In the genomic region with DNA sequence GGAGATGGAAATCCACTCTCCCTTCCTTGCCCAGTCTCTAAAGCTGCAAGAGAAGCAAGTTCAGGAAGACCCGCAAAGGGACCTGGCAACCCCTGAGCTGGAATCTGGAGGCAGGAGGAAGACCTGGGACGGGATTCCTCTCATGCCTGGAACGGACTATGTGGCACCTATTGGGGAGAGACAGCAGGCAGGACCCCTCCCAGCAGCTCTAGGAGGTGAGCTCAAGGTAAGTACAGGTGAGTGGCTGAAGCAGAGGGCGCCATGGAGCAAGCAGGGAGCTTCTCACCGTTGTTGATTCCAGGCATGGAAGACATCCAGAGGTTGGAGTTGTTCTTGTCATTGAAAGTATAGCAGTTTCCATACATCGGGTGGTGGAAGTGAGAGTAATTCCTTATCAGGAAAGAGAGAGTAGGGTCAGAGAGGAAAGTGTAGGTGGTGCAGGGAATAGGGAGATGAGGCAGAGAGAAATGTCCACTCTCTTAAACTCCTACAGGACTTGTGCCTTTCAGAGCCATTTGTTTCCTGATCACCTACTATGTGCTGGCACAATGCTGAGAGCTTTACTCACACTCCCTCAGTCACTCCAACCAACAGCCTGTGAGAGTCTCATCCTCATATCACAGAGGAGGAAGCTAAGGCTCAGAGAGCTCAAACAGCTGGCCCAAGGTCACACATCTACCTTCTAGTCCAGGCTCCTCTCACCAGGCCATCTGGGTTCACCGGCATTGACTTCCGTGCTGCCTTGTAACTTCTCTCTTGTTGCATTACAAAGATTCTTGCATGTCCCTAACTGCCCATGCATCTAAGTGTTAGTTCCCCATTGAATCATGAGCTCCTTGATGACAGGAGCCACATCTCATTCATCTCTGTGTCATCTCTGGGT, we compare ENCODE assay signal across 17 cellular contexts. TPM values are rescaled to one million over a fixed set of nuclear protein-coding genes. Genes with fewer than 3 reads are reported as not detected.
DNase-seq lines count a peak whose midpoint lies in the region; ATAC-seq, FAIRE-seq and TF ChIP-seq lines count a peak whose summit lies in the region.
"Had no signal": no experiment of that assay in that cellular context is flagged by ENCODE, and none has a peak within 500 bp of the region (broad histone marks: within the 10 kb centered on the region; RNA-seq: fewer than 3 reads in every experiment).

No MANE protein-coding gene starts in this region.

- H3K4me2 ChIP-seq in keratinocyte (ENCODE audit: control insufficient read depth, extremely low read depth, insufficient read depth, low read depth, low read length): no peak overlapping the region

- no TSS peak for BruUV-seq in Caco-2 (replicated peaks; lab: Mats Ljungman, UMichigan)

- CTCF ChIA-PET in Caco-2 (lab: Charles Lee): interaction anchor here (0.6 to 1.9 kb wide), 16 partner anchors 8 to 424 kb away, joined by 3 to 16 read pairs (median 4); partner anchors contain the start of genes LTBR, SCNN1A, TNFRSF1A and VAMP1

- ATAC-seq in RWPE2 (ENCODE audit: low read depth) (peak; percentile 15; the same call in 1 of the 3 replicates), GM18858 (IDR thresholded peaks at IDR 0.05; ENCODE audit: unreplicated experiment) (no peak)

- no peaks in the 10 kb centered on the region for H4K20me1 ChIP-seq in keratinocyte (ENCODE audit: control insufficient read depth, extremely low read depth, insufficient read depth, low read length)

- no peak for FAIRE-seq in keratinocyte (lab: Jason Lieb, UNC)
- FAIRE-seq: GM12892 had no signal

- H3K4me1 ChIP-seq in Caco-2 (peaks cover 10% of the 10 kb centered on the region), RWPE2 (ENCODE audit: insufficient read depth, poor library complexity, severe bottlenecking) (no peaks in the 10 kb centered on the region), keratinocyte (ENCODE audit: control insufficient read depth, extremely low read depth, insufficient read depth, low read length) (no peaks in the 10 kb centered on the region)
- H3K4me1 ChIP-seq: BE2C had no signal

- H3K9ac ChIP-seq in keratinocyte (ENCODE audit: control insufficient read depth, extremely low read depth, insufficient read depth, low read length): no peak overlapping the region

- H3K4me1 Mint-ChIP-seq in Caco-2 (ENCODE audit: low read depth, unreplicated experiment): peaks cover 8% of the 10 kb centered on the region

- H3K27me3 Mint-ChIP-seq in Caco-2 (ENCODE audit: insufficient read depth, unreplicated experiment): no peaks in the 10 kb centered on the region

- H2AFZ ChIP-seq in keratinocyte (ENCODE audit: control insufficient read depth, low read length): no peak overlapping the region

- intact Hi-C loops in Caco-2 (cut with micrococcal nuclease; ENCODE audit: unreplicated experiment): no loop called here
- intact Hi-C loops in posterior vena cava (cut with DNase I): no loop called here

- H3K27me3 ChIP-seq in Caco-2 (replicated peaks; ENCODE audit: control insufficient read depth, insufficient read depth, low read length) (no peaks in the 10 kb centered on the region), RWPE2 (ENCODE audit: insufficient read depth, poor library complexity, severe bottlenecking) (no peaks in the 10 kb centered on the region), keratinocyte (ENCODE audit: control insufficient read depth, extremely low read depth, insufficient read depth, low read length) (no peaks in the 10 kb centered on the region)
- H3K27me3 ChIP-seq: BE2C had no signal

- H3K27ac Mint-ChIP-seq in Caco-2 (ENCODE audit: unreplicated experiment): no peak overlapping the region
- H3K27ac Mint-ChIP-seq: activated CD4-positive, alpha-beta T cell treated with anti-CD3 and anti-CD28 coated beads, Interleukin-2, amount 10 ng/mL, durations not matched to agents 24 days and 14 days had no signal

- dilution Hi-C loops in keratinocyte (cut with MboI; ENCODE audit: extremely low pct_ligation_motif_present, low sequenced_read_pairs): no loop called here

- POLR2A ChIA-PET in Caco-2 (lab: Charles Lee): interaction anchor here (0.6 to 2.7 kb wide), 5 partner anchors 14 to 178 kb away, joined by 3 to 14 read pairs (median 6); partner anchors contain the start of genes GAPDH and TNFRSF1A

- H3K9me3 Mint-ChIP-seq in Caco-2 (ENCODE audit: unreplicated experiment): no peaks in the 10 kb centered on the region
- H3K9me3 Mint-ChIP-seq: activated CD4-positive, alpha-beta T cell treated with anti-CD3 and anti-CD28 coated beads, Interleukin-2, amount 10 ng/mL, durations not matched to agents 24 days and 14 days had no signal

- H3K9me1 ChIP-seq in keratinocyte (ENCODE audit: control insufficient read depth, extremely low read depth, insufficient read depth, low read length): peaks cover 4% of the 10 kb centered on the region

- TF ChIP-seq CTCF in Caco-2 (IDR thresholded peaks at IDR 0.05; ENCODE audit: insufficient read depth in 1 of 2, low read depth in 1 of 2, low read length in 1 of 2, severe bottlenecking in 1 of 2, unreplicated experiment in 1 of 2): peak; percentile 24 to 48
- peak; percentile 16 for TF ChIP-seq CTCF in RWPE2 (IDR thresholded peaks at IDR 0.05; ENCODE audit: poor library complexity, severe bottlenecking)
- TF ChIP-seq CTCF in keratinocyte (optimal IDR thresholded peaks at IDR 0.05 in 1 of 3, IDR thresholded peaks at IDR 0.05 in 1 of 3, conservative IDR thresholded peaks at IDR 0.05 in 1 of 3; ENCODE audit: extremely low read depth in 1 of 3, insufficient read depth in 2 of 3, low read length in 3 of 3): peak in 2 of 3 experiments; percentile 47 to 72

- peak; percentile 62 to 74 for DNase-seq in Caco-2
- peak; percentile 19 for DNase-seq in KBM-7
- no peak for DNase-seq in RWPE2 (ENCODE audit: low spot score)
- DNase-seq in keratinocyte (ENCODE audit: low read depth, low spot score): no peak
- no peak for DNase-seq in posterior vena cava (ENCODE audit: low spot score)
- DNase-seq in C1 segment of cervical spinal cord (lab: John Stamatoyannopoulos, UW): no peak
- DNase-seq in anterior cingulate cortex (lab: John Stamatoyannopoulos, UW): no peak
- DNase-seq: activated CD4-positive, alpha-beta T cell treated with anti-CD3 and anti-CD28 coated beads, Interleukin-2, amount 10 ng/mL, durations not matched to agents 24 days and 14 days; BE2C; left cardiac atrium; NCI-H446; psoas muscle; stimulated activated CD4-positive, alpha-beta T cell treated with anti-CD3 and anti-CD28 coated beads, Interleukin-15, amount 100 ng/mL, for 24 hours had no signal

- peaks cover 5% of the 10 kb centered on the region for H3K36me3 Mint-ChIP-seq in Caco-2 (ENCODE audit: insufficient read depth, unreplicated experiment)

- no peaks in the 10 kb centered on the region for H3K79me2 ChIP-seq in keratinocyte (ENCODE audit: control insufficient read depth, insufficient read depth, low read length)

- H3K27ac ChIP-seq in RWPE2 (ENCODE audit: poor library complexity, severe bottlenecking) (no peak overlapping the region), keratinocyte (ENCODE audit: control insufficient read depth, insufficient read depth, low read length) (no peak overlapping the region)
- H3K27ac ChIP-seq: psoas muscle had no signal

- H3K36me3 ChIP-seq in Caco-2 (ENCODE audit: control insufficient read depth, insufficient read depth, low read length) (no peaks in the 10 kb centered on the region), RWPE2 (ENCODE audit: low read depth) (peaks cover 95% of the 10 kb centered on the region), keratinocyte (ENCODE audit: control insufficient read depth in 2 of 2, extremely low read depth in 1 of 2, insufficient read depth in 2 of 2, low read length in 2 of 2) (peaks cover 0 to 2% of the 10 kb centered on the region in 2 experiments)
- H3K36me3 ChIP-seq: BE2C had no signal

- H3K9me3 ChIP-seq in Caco-2 (no peaks in the 10 kb centered on the region), RWPE2 (ENCODE audit: severe bottlenecking) (no peaks in the 10 kb centered on the region), keratinocyte (ENCODE audit: control insufficient read depth, low read depth, low read length) (no peaks in the 10 kb centered on the region)
- H3K9me3 ChIP-seq: BE2C, psoas muscle had no signal

- H3K4me3 ChIP-seq in Caco-2 (ENCODE audit: low read depth, low read length) (no peak overlapping the region), RWPE2 (ENCODE audit: severe bottlenecking) (no peak overlapping the region), keratinocyte (ENCODE audit: control insufficient read depth in 2 of 3, extremely low read depth in 1 of 3, insufficient read depth in 2 of 3, low read depth in 1 of 3, low read length in 3 of 3) (no peak overlapping the region)
- H3K4me3 ChIP-seq: psoas muscle had no signal

- H3K4me3 Mint-ChIP-seq in Caco-2 (ENCODE audit: unreplicated experiment): no peak overlapping the region
- H3K4me3 Mint-ChIP-seq: activated CD4-positive, alpha-beta T cell treated with anti-CD3 and anti-CD28 coated beads, Interleukin-2, amount 10 ng/mL, durations not matched to agents 24 days and 14 days had no signal

- in situ Hi-C loops in KBM-7 (cut with MboI; ENCODE audit: low pct_unique_long_range_greater_than_20kb, low sequenced_read_pairs): no loop called here

RNA-seq across cellular contexts. Expression of gene TNFRSF1A, which starts 13.9 kb away (rescaled TPM):
- 79.0 and 79.4 TPM in 2 replicates for total RNA-seq in Caco-2 (2022)
- polyA plus RNA-seq in keratinocyte: 54.0 to 157 TPM (median 101 TPM) in 3 replicates
- 24.9 TPM for polyA plus RNA-seq in keratinocyte (2011; ENCODE audit: low read depth)
- 87.5 and 120 TPM in 2 replicates for polyA plus RNA-seq in keratinocyte (2011; cell fraction: cytosol; rRNA removed)
- polyA plus RNA-seq in keratinocyte (2011; cell fraction: nucleus; rRNA removed): 212 and 216 TPM in 2 replicates
- polyA plus RNA-seq in keratinocyte (2012; ENCODE audit: low replicate concordance): 88.6 and 105 TPM in 2 replicates
- 62.7 to 254 TPM (median 79.8 TPM) in 3 replicates for polyA minus RNA-seq in keratinocyte
- polyA minus RNA-seq in keratinocyte (2011; cell fraction: cytosol; rRNA and poly(A)+ RNA removed): 106 TPM
- polyA minus RNA-seq in keratinocyte (2011; cell fraction: nucleus; rRNA and poly(A)+ RNA removed): 109 and 203 TPM in 2 replicates
- total RNA-seq in posterior vena cava: 100 to 1,000 TPM; 190 to 194 TPM

RNA-seq across cellular contexts. Expression of gene SCNN1A, which starts 19.6 kb away (rescaled TPM):
- total RNA-seq in Caco-2 (2022): 52.6 and 53.5 TPM in 2 replicates
- polyA plus RNA-seq in keratinocyte: 3.8 to 13.2 TPM (median 11.1 TPM) in 3 replicates
- polyA plus RNA-seq in keratinocyte (2011; ENCODE audit: low read depth): 21.9 TPM
- polyA plus RNA-seq in keratinocyte (2011; cell fraction: cytosol; rRNA removed): 4.1 and 4.5 TPM in 2 replicates
- polyA plus RNA-seq in keratinocyte (2011; cell fraction: nucleus; rRNA removed): 20.5 and 22.3 TPM in 2 replicates
- polyA plus RNA-seq in keratinocyte (2012; ENCODE audit: low replicate concordance): 12.9 and 30.9 TPM in 2 replicates
- 9.3 to 37.2 TPM (median 15.6 TPM) in 3 replicates for polyA minus RNA-seq in keratinocyte
- polyA minus RNA-seq in keratinocyte (2011; cell fraction: cytosol; rRNA and poly(A)+ RNA removed): 5.0 TPM
- 7.4 and 9.9 TPM in 2 replicates for polyA minus RNA-seq in keratinocyte (2011; cell fraction: nucleus; rRNA and poly(A)+ RNA removed)
- total RNA-seq in posterior vena cava: 1 to 10 TPM; 1.9 to 3.3 TPM
- total RNA-seq: activated CD4-positive, alpha-beta T cell treated with anti-CD3 and anti-CD28 coated beads, Interleukin-2, amount 10 ng/mL, durations not matched to agents 24 days and 14 days had no signal

RNA-seq across cellular contexts. Expression of gene LTBR, which starts 28.2 kb away (rescaled TPM):
- 194 and 197 TPM in 2 replicates for total RNA-seq in Caco-2 (2022)
- polyA plus RNA-seq in keratinocyte: 39.5 to 101 TPM (median 42.7 TPM) in 3 replicates
- polyA plus RNA-seq in keratinocyte (2011; ENCODE audit: low read depth): 71.5 TPM
- 39.8 and 91.6 TPM in 2 replicates for polyA plus RNA-seq in keratinocyte (2011; cell fraction: cytosol; rRNA removed)
- polyA plus RNA-seq in keratinocyte (2011; cell fraction: nucleus; rRNA removed): 116 and 157 TPM in 2 replicates
- polyA plus RNA-seq in keratinocyte (2012; ENCODE audit: low replicate concordance): 81.1 and 123 TPM in 2 replicates
- polyA minus RNA-seq in keratinocyte: 25.5 to 123 TPM (median 30.4 TPM) in 3 replicates
- polyA minus RNA-seq in keratinocyte (2011; cell fraction: cytosol; rRNA and poly(A)+ RNA removed): 90.2 TPM
- polyA minus RNA-seq in keratinocyte (2011; cell fraction: nucleus; rRNA and poly(A)+ RNA removed): 52.7 and 58.7 TPM in 2 replicates
- total RNA-seq in posterior vena cava: 10 to 100 TPM; 86.4 to 92.5 TPM

RNA-seq across cellular contexts. Expression of gene PLEKHG6, which starts 45.2 kb away (rescaled TPM):
- total RNA-seq in Caco-2 (2022): 109 and 123 TPM in 2 replicates
- 0.74 to 1.9 TPM (median 0.81 TPM) in 3 replicates for polyA plus RNA-seq in keratinocyte
- polyA plus RNA-seq in keratinocyte (2011; ENCODE audit: low read depth): 2.2 TPM
- polyA plus RNA-seq in keratinocyte (2011; cell fraction: cytosol; rRNA removed): 1.8 and 3.2 TPM in 2 replicates
- polyA plus RNA-seq in keratinocyte (2011; cell fraction: nucleus; rRNA removed): 3.3 and 9.0 TPM in 2 replicates
- polyA plus RNA-seq in keratinocyte (2012; ENCODE audit: low replicate concordance): 1.7 and 9.6 TPM in 2 replicates
- 1.2 to 5.2 TPM (median 4.6 TPM) in 3 replicates for polyA minus RNA-seq in keratinocyte
- polyA minus RNA-seq in keratinocyte (2011; cell fraction: cytosol; rRNA and poly(A)+ RNA removed): 5.6 TPM
- 1.5 and 2.1 TPM in 2 replicates for polyA minus RNA-seq in keratinocyte (2011; cell fraction: nucleus; rRNA and poly(A)+ RNA removed)
- total RNA-seq in posterior vena cava: under 1 TPM in 1 of 2 donors, not detected in 1; 0.51 TPM
- total RNA-seq: activated CD4-positive, alpha-beta T cell treated with anti-CD3 and anti-CD28 coated beads, Interleukin-2, amount 10 ng/mL, durations not matched to agents 24 days and 14 days; mononuclear cell; psoas muscle; T-helper 2 cell treated with Interferon-gamma antibody and Interleukin-4, amounts not matched to agents 100 ng/mL and 5 ng/mL, for 36 hours had no signal

Comparison
In these comparisons a context has a peak if more than half of its experiments do, and no peak if none do; other contexts are left out.
1. DNase-seq: peak in Caco-2 (2 of 2) and KBM-7 (single experiment); none in RWPE2 (single experiment), keratinocyte (single experiment), posterior vena cava (single experiment), C1 segment of cervical spinal cord (0 of 14) and anterior cingulate cortex (0 of 58).
2. RNA of gene SCNN1A, which starts 19.6 kb away (total RNA-seq): 52.6 to 53.5 TPM in Caco-2; 1.9 to 3.3 TPM in posterior vena cava; every median in the first group is over 10 times any median in the second.
3. Peak in every context shown above with its lines, with median percentiles within 50 percentile points of each other: CTCF ChIP-seq.